11 cellular contexts compared by ENCODE assay signal in genomic region chr18:26546170-26546874, GRCh38. TPM values are rescaled to one million over a fixed set of nuclear protein-coding genes. Genes with fewer than 3 reads are reported as not detected.
DNase-seq lines count a peak whose midpoint lies in the region; ATAC-seq and TF ChIP-seq lines count a peak whose summit lies in the region.
"Had no signal": no experiment of that assay in that cellular context is flagged by ENCODE, and none has a peak within 500 bp of the region (broad histone marks: within the 10 kb centered on the region; RNA-seq: fewer than 3 reads in every experiment).

No MANE protein-coding gene starts in this region.

- H3K4me3 ChIP-seq in RWPE2 (ENCODE audit: severe bottlenecking) (peak overlapping the region; percentile 98), rectal smooth muscle tissue (ENCODE audit: low read length) (peak overlapping the region; percentile 32)
- H3K4me3 ChIP-seq: ovary had no signal

- peaks cover 39% of the 10 kb centered on the region for H3K36me3 ChIP-seq in RWPE2 (ENCODE audit: low read depth)
- no peaks in the 10 kb centered on the region for H3K36me3 ChIP-seq in rectal smooth muscle tissue (ENCODE audit: control insufficient read depth, insufficient read depth, low read length)
- H3K36me3 ChIP-seq: ovary had no signal

- H3K9me3 ChIP-seq in RWPE2 (ENCODE audit: severe bottlenecking) = no peaks in the 10 kb centered on the region
- H3K9me3 ChIP-seq: ovary had no signal

- no peak overlapping the region for H3K9ac ChIP-seq in rectal smooth muscle tissue (ENCODE audit: low read length)

- no peak for ATAC-seq in RWPE2 (ENCODE audit: low read depth)
- no peak for ATAC-seq in GM18517 (IDR thresholded peaks at IDR 0.05; ENCODE audit: unreplicated experiment)
- ATAC-seq in left colon = no peak

- DNase-seq in NCI-H748 (lab: John Stamatoyannopoulos, UW; ENCODE audit: unreplicated experiment) = peak; percentile 34
- no peak for DNase-seq in NCI-H748 treated with DMSO at 0.1 percent for 48 hours (lab: John Stamatoyannopoulos, UW)
- no peak for DNase-seq in RWPE2 (ENCODE audit: low spot score)
- DNase-seq in fibroblast of gingiva (ENCODE audit: low read depth) = peak; percentile 6
- no peak for DNase-seq in NK-92 (lab: John Stamatoyannopoulos, UW; ENCODE audit: unreplicated experiment)
- no peak for DNase-seq in left colon
- DNase-seq: central memory CD4-positive, alpha-beta T cell; SIG-M5 had no signal

- peak overlapping the region; percentile 93 for H3K27ac ChIP-seq in RWPE2 (ENCODE audit: poor library complexity, severe bottlenecking)
- H3K27ac ChIP-seq in rectal smooth muscle tissue (ENCODE audit: low read depth, low read length) = no peak overlapping the region
- H3K27ac ChIP-seq: ovary had no signal

- H3K27me3 ChIP-seq in RWPE2 (ENCODE audit: insufficient read depth, poor library complexity, severe bottlenecking) = no peaks in the 10 kb centered on the region
- peaks cover 8% of the 10 kb centered on the region for H3K27me3 ChIP-seq in rectal smooth muscle tissue (ENCODE audit: control insufficient read depth, insufficient read depth, low read length)
- H3K27me3 ChIP-seq: ovary had no signal

- intact Hi-C loops in left colon (cut with DNase I, micrococcal nuclease) = loop anchor here in 1 of 2 donors (10.0 kb wide), 1 partner anchor 108 kb away; no protein-coding TSS in a partner anchor

- no peak for TF ChIP-seq CTCF in RWPE2 (IDR thresholded peaks at IDR 0.05; ENCODE audit: poor library complexity, severe bottlenecking)

- H3K4me1 ChIP-seq in RWPE2 (ENCODE audit: insufficient read depth, poor library complexity, severe bottlenecking) (peaks cover 36% of the 10 kb centered on the region), rectal smooth muscle tissue (ENCODE audit: control insufficient read depth, insufficient read depth, low read length) (peaks cover 4% of the 10 kb centered on the region)

RNA-seq across cellular contexts. Expression of gene KCTD1, which starts 2.0 kb away (rescaled TPM):
- total RNA-seq in left colon = 10 to 100 TPM; 12.3 to 15.6 TPM

Comparison
In these comparisons a context has a peak if more than half of its experiments do, and no peak if none do; other contexts are left out.
1. DNase-seq: peak in NCI-H748 (single experiment) and fibroblast of gingiva (single experiment); none in NCI-H748 treated with DMSO at 0.1 percent for 48 hours (single experiment), RWPE2 (single experiment), NK-92 (single experiment) and left colon (0 of 2).